Comparison of ENCODE assay signal across 15 cellular contexts in the genomic region with DNA sequence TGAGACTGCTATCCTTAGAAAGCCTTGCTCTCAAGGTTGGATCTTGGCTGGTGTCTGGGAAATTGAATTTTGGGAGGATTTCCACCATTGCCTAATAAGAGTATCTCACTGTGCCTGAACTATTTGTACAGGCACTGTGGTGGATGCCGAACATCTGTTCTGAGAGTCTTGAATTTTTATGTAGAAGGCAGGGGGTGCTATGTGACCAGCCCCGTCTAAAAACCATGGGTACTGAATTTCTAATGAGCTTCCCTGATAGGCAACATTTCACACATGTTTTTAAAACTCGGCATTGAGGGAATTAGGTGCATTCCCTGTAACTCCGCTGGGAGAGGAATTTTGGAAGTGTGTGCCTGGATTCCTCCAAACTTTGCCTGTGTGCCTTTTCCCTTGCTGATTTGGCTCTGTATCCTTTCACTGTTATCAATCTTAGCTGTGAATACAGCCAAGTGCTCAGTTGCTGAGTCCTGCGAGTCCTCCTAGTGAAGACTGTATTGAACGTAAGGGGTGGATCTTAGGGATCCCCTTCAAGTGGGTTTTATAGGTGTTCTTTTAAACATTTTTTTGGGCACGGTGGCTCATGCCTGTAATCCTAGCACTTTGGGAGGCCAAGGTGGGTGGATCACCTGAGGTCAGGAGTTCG. TPM values are rescaled to one million over a fixed set of nuclear protein-coding genes. Genes with fewer than 3 reads are reported as not detected.
DNase-seq lines count a peak whose midpoint lies in the region; ATAC-seq and TF ChIP-seq lines count a peak whose summit lies in the region.
"Had no signal": no experiment of that assay in that cellular context is flagged by ENCODE, and none has a peak within 500 bp of the region (broad histone marks: within the 10 kb centered on the region; RNA-seq: fewer than 3 reads in every experiment).

No MANE protein-coding gene starts in this region.

- 66 to 73% methylated on average over 8 of the region's 8 CpGs for WGBS in lung, 2 donors

- no peaks in the 10 kb centered on the region for H3K9me3 Mint-ChIP-seq in chondrocyte (ENCODE audit: low read depth)
- H3K9me3 Mint-ChIP-seq: CD4-positive, alpha-beta memory T cell had no signal

- H3K9me3 ChIP-seq in lung (ENCODE audit: control insufficient read depth in 2 of 2, insufficient read depth in 1 of 2, low read length in 1 of 2), result no peaks in the 10 kb centered on the region
- H3K9me3 ChIP-seq: adrenal gland had no signal

- no peaks in the 10 kb centered on the region for H3K27me3 ChIP-seq in lung (ENCODE audit: control insufficient read depth, insufficient read depth)

- H3K4me3 ChIP-seq in GM12865 (ENCODE audit: low read depth, low read length), result no peak overlapping the region
- H3K4me3 ChIP-seq in lung, result no peak overlapping the region
- H3K4me3 ChIP-seq: adrenal gland had no signal

- H3K27ac Mint-ChIP-seq in chondrocyte (ENCODE audit: unreplicated experiment), result no peak overlapping the region
- H3K27ac Mint-ChIP-seq: CD4-positive, alpha-beta memory T cell had no signal

- ATAC-seq in lung (ENCODE audit: insufficient read depth, low FRiP score) (peak; percentile 62), HG02642 (IDR thresholded peaks at IDR 0.05; ENCODE audit: poor library complexity, unreplicated experiment) (no peak), HG02852 (IDR thresholded peaks at IDR 0.05; ENCODE audit: unreplicated experiment) (no peak), HG03095 (IDR thresholded peaks at IDR 0.05; ENCODE audit: unreplicated experiment) (no peak)

- no peaks in the 10 kb centered on the region for H3K4me1 Mint-ChIP-seq in chondrocyte (ENCODE audit: low read depth)
- H3K4me1 Mint-ChIP-seq: CD4-positive, alpha-beta memory T cell had no signal

- H3K36me3 Mint-ChIP-seq in chondrocyte (ENCODE audit: low read depth), result no peaks in the 10 kb centered on the region
- H3K36me3 Mint-ChIP-seq: CD4-positive, alpha-beta memory T cell had no signal

- TF ChIP-seq CTCF in GM12865 (IDR thresholded peaks at IDR 0.05; ENCODE audit: insufficient read depth, low read depth, low read length, missing control alignments) (no peak), chondrocyte (IDR thresholded peaks at IDR 0.05) (peak; percentile 52), lung (IDR thresholded peaks at IDR 0.05; ENCODE audit: control extremely low read depth, extremely low read depth) (no peak)

- peaks cover 9% of the 10 kb centered on the region for H3K27me3 Mint-ChIP-seq in chondrocyte (ENCODE audit: low read depth)

- H3K4me1 ChIP-seq in lung (ENCODE audit: control insufficient read depth in 2 of 2, insufficient read depth in 2 of 2, low read length in 2 of 2), result no peaks in the 10 kb centered on the region
- H3K4me1 ChIP-seq: adrenal gland had no signal

- H3K36me3 ChIP-seq in lung (ENCODE audit: control insufficient read depth in 2 of 2, insufficient read depth in 2 of 2, low read length in 2 of 2), result no peaks in the 10 kb centered on the region
- H3K36me3 ChIP-seq: adrenal gland, WERI-Rb-1 had no signal

- DNase-seq in GM12865 (ENCODE audit: low read depth), result peak; percentile 6
- DNase-seq in M059J (ENCODE audit: low read depth), result peak; percentile 41
- DNase-seq in chondrocyte (ENCODE audit: low spot score), result no peak
- no peak for DNase-seq in lung (ENCODE audit: low spot score)
- DNase-seq in cerebellum (ENCODE audit: low spot score), result no peak
- DNase-seq: activated T-cell treated with anti-CD3 and anti-CD28 coated beads for 4 hours, adrenal gland, NCI-H1436, NCI-H510A, SIG-M5, WERI-Rb-1 had no signal

- no peak overlapping the region for H3K4me3 Mint-ChIP-seq in chondrocyte (ENCODE audit: unreplicated experiment)
- H3K4me3 Mint-ChIP-seq: CD4-positive, alpha-beta memory T cell had no signal

- H3K27ac ChIP-seq in lung (ENCODE audit: low read depth in 1 of 2, low read length in 1 of 2), result no peak overlapping the region
- H3K27ac ChIP-seq: adrenal gland, WERI-Rb-1 had no signal

RNA-seq across cellular contexts. Expression of a gene that starts 27.6 kb away (rescaled TPM):
- total RNA-seq in M059J (2014; rRNA removed; shearing (Covaris generic)), result 24.8 and 38.5 TPM in 2 replicates
- total RNA-seq in chondrocyte, result 36.3 to 36.7 TPM (median 36.7 TPM) in 3 replicates
- total RNA-seq in lung, result 10 to 100 TPM; 34.5 to 71.9 TPM
- polyA plus RNA-seq in lung, result 10 to 100 TPM; 11.2 to 12.6 TPM
- total RNA-seq in cerebellum, result 78.9 TPM

Comparison
In these comparisons a context has a peak if more than half of its experiments do, and no peak if none do; other contexts are left out.
1. DNase-seq: peak in GM12865 (single experiment) and M059J (single experiment); none in chondrocyte (single experiment), lung (single experiment) and cerebellum (single experiment).